Comparison of ENCODE assay signal across 22 cellular contexts in genomic region chr10:60138842-60139241, GRCh38.
DNase-seq lines count a peak whose midpoint lies in the region; ATAC-seq and TF ChIP-seq lines count a peak whose summit lies in the region.
"Had no signal": no experiment of that assay in that cellular context is flagged by ENCODE, and none has a peak within 500 bp of the region (broad histone marks: within the 10 kb centered on the region; RNA-seq: fewer than 3 reads in every experiment).

No MANE protein-coding gene starts in this region.

- no CpG with 5 or more reads among the region's 5 CpGs for WGBS in trophoblast cell (ENCODE audit: extremely low coverage, insufficient coverage, insufficient read length)

- H4K20me1 ChIP-seq in PC-3 (ENCODE audit: low read length): no peaks in the 10 kb centered on the region

- CTCF ChIA-PET in PC-3 (lab: Charles Lee): interaction anchor here (3.0 kb wide), 1 partner anchor 24 kb away, joined by 12 read pairs; no protein-coding TSS in a partner anchor

- H3K23ac ChIP-seq in trophoblast cell (ENCODE audit: low read length): no peak overlapping the region

- H3F3A ChIP-seq in PC-3 (ENCODE audit: low read length, unreplicated experiment): no peaks in the 10 kb centered on the region

- H3K4me2 ChIP-seq in PC-3 (ENCODE audit: low read length) (peak overlapping the region; percentile 80), trophoblast cell (ENCODE audit: low read length) (peak overlapping the region; percentile 86)

- H3K9me3 ChIP-seq in PC-3 (ENCODE audit: low read length) (no peaks in the 10 kb centered on the region), iPS-15b (ENCODE audit: control insufficient read depth, insufficient read depth, low read length) (no peaks in the 10 kb centered on the region), trophoblast cell (ENCODE audit: insufficient read depth, low read depth, low read length) (no peaks in the 10 kb centered on the region)
- H3K9me3 ChIP-seq: left lung, Peyer's patch, right lobe of liver, thyroid gland had no signal

- H3K27ac ChIP-seq in PC-3 (ENCODE audit: low read length): peak overlapping the region; percentile 88
- H3K27ac ChIP-seq in trophoblast cell (ENCODE audit: low read depth, low read length): peak overlapping the region; percentile 96
- H3K27ac ChIP-seq: left lung, thyroid gland had no signal

- BruUV-seq in PC-3 (replicated peaks; lab: Mats Ljungman, UMichigan): no TSS peak

- H2AFZ ChIP-seq in PC-3 (ENCODE audit: low read length): no peak overlapping the region
- H2AFZ ChIP-seq in trophoblast cell (ENCODE audit: insufficient read depth, low read length, poor library complexity): no peak overlapping the region

- H4K8ac ChIP-seq in trophoblast cell (ENCODE audit: low read depth, low read length): no peak overlapping the region

- no peaks in the 10 kb centered on the region for H3K27me3 ChIP-seq in H7 (ENCODE audit: control insufficient read depth, insufficient read depth, low read length)
- no peaks in the 10 kb centered on the region for H3K27me3 ChIP-seq in PC-3 (ENCODE audit: low read length)
- H3K27me3 ChIP-seq in iPS-15b (ENCODE audit: control insufficient read depth, insufficient read depth, low read length): no peaks in the 10 kb centered on the region
- H3K27me3 ChIP-seq in trophoblast cell (ENCODE audit: insufficient read depth, low read length): no peaks in the 10 kb centered on the region
- H3K27me3 ChIP-seq: left lung, Peyer's patch, right lobe of liver, thyroid gland had no signal

- TF ChIP-seq CTCF in PC-3 (conservative IDR thresholded peaks at IDR 0.05; ENCODE audit: low read depth, low read length): no peak

- H2BK120ac ChIP-seq in trophoblast cell (ENCODE audit: insufficient read depth, low read length, poor library complexity): peak overlapping the region; percentile 56

- peak overlapping the region; percentile 33 for H3K18ac ChIP-seq in trophoblast cell (ENCODE audit: low read length)

- H3K14ac ChIP-seq in trophoblast cell (ENCODE audit: low read length): peak overlapping the region; percentile 46

- H3K9ac ChIP-seq in PC-3 (ENCODE audit: low read length): peak overlapping the region; percentile 66; the same call in 1 of the 2 replicates
- H3K9ac ChIP-seq in iPS-15b (ENCODE audit: low read depth, low read length): no peak overlapping the region
- H3K9ac ChIP-seq in trophoblast cell (ENCODE audit: low read length): no peak overlapping the region

- H2AK5ac ChIP-seq in trophoblast cell (ENCODE audit: low read length): no peak overlapping the region

- peak overlapping the region; percentile 55 for H4K91ac ChIP-seq in trophoblast cell (ENCODE audit: low read depth, low read length)

- H2BK12ac ChIP-seq in trophoblast cell (ENCODE audit: low read length): peak overlapping the region; percentile 86

- peak overlapping the region; percentile 40 for H3K4me3 ChIP-seq in H7 (ENCODE audit: insufficient read depth, low read depth, low read length)
- peak overlapping the region; percentile 59; the same call in 1 of the 2 replicates for H3K4me3 ChIP-seq in PC-3 (ENCODE audit: low read length)
- peak overlapping the region; percentile 41 for H3K4me3 ChIP-seq in iPS-15b (ENCODE audit: low read depth, low read length)
- H3K4me3 ChIP-seq in trophoblast cell (ENCODE audit: low read depth, low read length): peak overlapping the region; percentile 60
- H3K4me3 ChIP-seq: left lung, thyroid gland had no signal

- no peak for ATAC-seq in PC-3
- no peak for ATAC-seq in GM18502 (IDR thresholded peaks at IDR 0.05; ENCODE audit: poor library complexity, unreplicated experiment)
- ATAC-seq: left lung, right lobe of liver, WTC11 had no signal

- no peak for DNase-seq in H7
- no peak for DNase-seq in PC-3
- no peak for DNase-seq in trophoblast cell
- no peak for DNase-seq in HCEC 1CT
- no peak for DNase-seq in NCI-H1105 treated with DMSO at 0.1 percent for 48 hours (lab: John Stamatoyannopoulos, UW)
- no peak for DNase-seq in NCI-H1694 (lab: John Stamatoyannopoulos, UW)
- DNase-seq: activated CD4-positive, alpha-beta memory T cell treated with anti-CD3 and anti-CD28 coated beads, Interleukin-2, amount 10 ng/mL, durations not matched to agents 7 days and 5 days; activated naive CD4-positive, alpha-beta T cell treated with anti-CD3 and anti-CD28 coated beads for 36 hours; activated T-cell treated with anti-CD3 and anti-CD28 coated beads, Interleukin-2, amount 50 U/mL, for 1 hour; anterior cingulate cortex; IMR-90; left lung; NCI-H187; NCI-H774; nucleus accumbens; Peyer's patch; right lobe of liver; stimulated activated naive CD4-positive, alpha-beta T cell; thyroid gland had no signal

- H3K79me2 ChIP-seq in PC-3 (ENCODE audit: low read length) (no peaks in the 10 kb centered on the region), trophoblast cell (ENCODE audit: control insufficient read depth, insufficient read depth, low read length, poor library complexity) (peaks cover 3% of the 10 kb centered on the region)

- H3K9me2 ChIP-seq in PC-3 (replicated peaks; ENCODE audit: low read length): no peaks in the 10 kb centered on the region

- POLR2A ChIA-PET in PC-3 (lab: Charles Lee; ENCODE audit: unreplicated experiment): no interaction called here

- peaks cover 70% of the 10 kb centered on the region for H3K4me1 ChIP-seq in PC-3 (ENCODE audit: insufficient read depth, low read length)
- H3K4me1 ChIP-seq in iPS-15b (ENCODE audit: control insufficient read depth, insufficient read depth, low read length): peaks cover 7% of the 10 kb centered on the region
- H3K4me1 ChIP-seq in trophoblast cell (ENCODE audit: control insufficient read depth in 1 of 2, insufficient read depth in 2 of 2, low read length in 2 of 2): peaks cover 11 to 15% of the 10 kb centered on the region in 2 experiments
- H3K4me1 ChIP-seq: left lung, right lobe of liver had no signal

- H3K36me3 ChIP-seq in H7 (replicated peaks; ENCODE audit: control insufficient read depth, insufficient read depth, low read length) (no peaks in the 10 kb centered on the region), PC-3 (ENCODE audit: low read depth, low read length) (no peaks in the 10 kb centered on the region), iPS-15b (ENCODE audit: control insufficient read depth, insufficient read depth, low read length) (no peaks in the 10 kb centered on the region), trophoblast cell (ENCODE audit: control insufficient read depth in 1 of 2, insufficient read depth in 2 of 2, low read length in 2 of 2) (no peaks in the 10 kb centered on the region)
- H3K36me3 ChIP-seq: left lung, Peyer's patch, right lobe of liver, thyroid gland had no signal

- intact Hi-C loops in PC-3 (cut with micrococcal nuclease): no loop called here

- peak overlapping the region; percentile 40 for H3K4ac ChIP-seq in trophoblast cell (ENCODE audit: low read depth, low read length)

- H3K79me1 ChIP-seq in trophoblast cell (ENCODE audit: low read length): peaks cover 24% of the 10 kb centered on the region

- H2BK5ac ChIP-seq in trophoblast cell (ENCODE audit: low read depth, low read length, poor library complexity): peak overlapping the region; percentile 31

- no peak overlapping the region for H4K12ac ChIP-seq in trophoblast cell (ENCODE audit: low read depth, low read length)
